ENCODE assay signal across 24 cellular contexts in the genomic region with DNA sequence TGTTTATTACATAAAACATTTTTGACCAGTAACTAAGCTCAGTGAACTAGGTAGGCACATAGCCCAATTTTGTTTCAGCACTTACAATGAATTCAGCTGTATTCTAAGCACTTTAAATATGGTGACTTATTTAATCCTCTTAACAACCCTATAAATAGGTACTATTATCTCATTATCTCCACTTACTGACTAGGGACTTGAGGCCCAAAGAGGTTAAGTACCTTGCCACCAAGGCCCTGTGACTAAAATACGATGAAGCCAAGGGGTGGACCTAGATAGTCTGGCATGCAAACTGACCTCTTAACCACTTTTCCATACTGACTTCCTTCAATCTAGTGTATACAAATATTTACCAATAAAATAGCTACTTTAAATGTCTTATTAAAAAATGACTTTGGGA.
DNase-seq lines count a peak whose midpoint lies in the region; ATAC-seq and TF ChIP-seq lines count a peak whose summit lies in the region.
"Had no signal": no experiment of that assay in that cellular context is flagged by ENCODE, and none has a peak within 500 bp of the region (broad histone marks: within the 10 kb centered on the region; RNA-seq: fewer than 3 reads in every experiment).

No MANE protein-coding gene starts in this region.

- intact Hi-C loops in Right ventricle myocardium superior (cut with DNase I) (no loop called here), cardiac septum (cut with DNase I) (no loop called here), left ventricle myocardium superior (cut with micrococcal nuclease) (no loop called here)

- no peak overlapping the region for H3K4me3 ChIP-seq in coronary artery
- H3K4me3 ChIP-seq: BLaER1 treated with 17β-estradiol and CSF1 and Interleukin-3, amounts not matched to agents 10 nM and 100 nM; GM12878; MG63 had no signal

- no peak for TF ChIP-seq CTCF in coronary artery (IDR thresholded peaks at IDR 0.05)

- no peak overlapping the region for H3K27ac ChIP-seq in coronary artery
- H3K27ac ChIP-seq: BLaER1 treated with 17β-estradiol and CSF1 and Interleukin-3, amounts not matched to agents 10 nM and 100 nM had no signal

- ATAC-seq in Right ventricle myocardium superior (ENCODE audit: poor library complexity) (peak; percentile 90), left ventricle myocardium superior (peak; percentile 97)
- ATAC-seq: GM12878 had no signal

- no peak for DNase-seq in Right ventricle myocardium superior
- no peak for DNase-seq in cardiac septum (ENCODE audit: low spot score)
- peak; percentile 90 for DNase-seq in NCI-H82 treated with DMSO at 0.1 percent for 48 hours (lab: John Stamatoyannopoulos, UW; ENCODE audit: unreplicated experiment)
- no peak for DNase-seq in left ventricle myocardium superior
- no peak for DNase-seq in coronary artery (ENCODE audit: low spot score)
- DNase-seq in SHP77 (lab: John Stamatoyannopoulos, UW): no peak
- DNase-seq in kidney glomerular epithelial cell (lab: John Stamatoyannopoulos, UW): no peak
- DNase-seq: AML-193; CD4-positive, alpha-beta T cell; DMS 273 treated with DMSO at 0.1 percent for 48 hours; DMS79; EL; GDM1; HCEC 1CT; KBM-7; MG63; NCI-H1105 treated with DMSO at 0.1 percent for 48 hours; NCI-H146; NCI-H1930; NCI-H2107; NCI-H446; NCI-H526 had no signal
